In the genomic region with DNA sequence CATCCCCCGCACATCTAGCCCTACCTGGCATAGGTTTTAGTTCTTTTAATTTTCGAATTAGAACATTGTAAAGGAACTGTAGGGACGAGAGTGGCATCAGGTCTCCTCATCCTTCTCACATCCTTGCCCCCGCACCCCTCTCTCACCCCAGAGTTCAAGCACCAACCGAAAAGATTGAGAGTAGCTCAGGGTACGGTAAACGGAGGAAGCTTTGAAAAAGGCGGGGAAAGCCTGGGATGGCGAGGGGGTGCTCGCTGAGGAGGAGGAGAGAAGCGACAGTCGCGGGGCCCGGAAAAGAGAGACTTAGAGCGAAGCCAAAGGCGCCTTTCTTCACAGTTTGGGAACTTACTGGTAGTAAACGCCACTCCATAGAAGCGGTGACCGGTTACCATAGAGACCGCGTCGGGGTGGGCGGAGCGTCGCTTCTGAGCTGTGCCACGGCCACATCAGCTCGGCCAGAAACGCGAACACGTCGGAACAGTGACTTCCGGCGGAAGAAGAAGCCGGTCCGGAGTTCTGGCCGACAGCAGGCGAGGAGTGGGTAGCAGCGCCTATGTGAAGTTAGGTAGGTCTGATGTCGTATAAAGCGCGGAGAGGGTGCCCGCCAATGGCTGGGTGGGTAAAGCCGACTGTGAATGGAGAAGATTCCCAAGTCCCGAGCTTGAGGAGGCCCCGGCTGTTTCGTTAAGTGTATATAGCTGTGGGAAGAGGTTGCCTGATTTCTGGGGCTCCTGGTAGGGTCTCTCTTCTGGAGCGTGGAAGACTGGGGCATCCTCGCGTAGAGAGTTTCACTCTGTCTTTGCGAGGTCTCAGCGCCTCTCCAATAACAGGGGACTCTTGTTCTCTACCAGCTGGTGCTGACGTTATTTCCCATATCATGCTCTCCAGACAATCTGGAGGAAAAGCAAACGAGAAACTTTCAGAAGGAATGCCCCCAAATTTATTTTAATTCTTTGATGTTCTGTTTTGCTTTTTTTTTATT, we compare ENCODE assay signal across 1 cellular context.
A peak's percentile ranks its signal among the peaks of the same experiment; 100 is the strongest.
TF ChIP-seq lines count a peak whose summit lies in the region.

A gene with protein sequence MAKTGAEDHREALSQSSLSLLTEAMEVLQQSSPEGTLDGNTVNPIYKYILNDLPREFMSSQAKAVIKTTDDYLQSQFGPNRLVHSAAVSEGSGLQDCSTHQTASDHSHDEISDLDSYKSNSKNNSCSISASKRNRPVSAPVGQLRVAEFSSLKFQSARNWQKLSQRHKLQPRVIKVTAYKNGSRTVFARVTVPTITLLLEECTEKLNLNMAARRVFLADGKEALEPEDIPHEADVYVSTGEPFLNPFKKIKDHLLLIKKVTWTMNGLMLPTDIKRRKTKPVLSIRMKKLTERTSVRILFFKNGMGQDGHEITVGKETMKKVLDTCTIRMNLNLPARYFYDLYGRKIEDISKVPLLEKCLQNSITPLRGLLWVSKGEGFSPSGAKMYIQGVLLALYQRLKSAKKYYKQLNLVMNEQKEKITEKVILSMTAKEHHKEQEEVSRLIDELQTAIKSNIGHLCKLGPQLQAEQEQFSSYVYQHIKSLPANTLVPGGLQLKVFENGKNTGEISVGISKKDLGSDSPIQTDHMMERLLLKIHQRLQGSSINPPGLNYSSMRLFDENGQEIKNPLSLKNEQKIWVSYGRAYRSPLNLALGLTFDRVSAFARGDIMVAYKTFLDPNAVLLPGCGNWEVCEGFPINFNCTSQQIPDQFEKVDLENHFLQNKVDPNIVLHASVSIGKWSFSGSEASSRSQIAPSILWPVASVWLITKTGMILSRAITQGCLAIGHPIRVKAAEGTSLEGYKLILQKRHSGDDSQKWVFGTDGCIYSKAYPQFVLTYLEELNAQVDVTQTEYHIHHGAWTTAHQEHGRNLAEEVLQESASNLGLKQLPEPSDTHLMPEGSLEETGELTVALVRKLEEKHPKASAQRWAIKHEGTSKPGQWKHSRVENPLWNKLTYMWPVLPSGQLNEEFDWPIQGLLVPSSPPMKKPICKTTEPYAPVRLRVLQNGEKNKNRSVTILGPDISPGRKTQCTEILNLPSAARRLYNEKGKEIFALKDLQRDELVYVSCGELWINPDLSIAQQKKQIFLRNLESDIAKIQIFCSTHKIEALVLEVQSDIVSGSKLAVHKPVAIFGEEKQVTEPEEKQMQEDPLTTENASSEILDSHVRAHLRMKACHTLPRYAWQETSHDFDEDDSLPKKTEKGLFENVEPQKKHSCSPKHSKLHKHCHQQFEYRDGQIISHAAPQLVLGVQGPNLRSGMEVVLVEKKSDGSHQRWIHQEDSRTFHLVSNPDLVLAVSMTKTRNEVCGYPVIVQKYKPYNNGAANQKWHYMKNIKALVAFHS (N-terminal part only) (minus strand): TSS at position 392 of the 982 bp plus-strand sequence. CDS start 41,459 bp downstream, outside the sequence.
A gene with protein sequence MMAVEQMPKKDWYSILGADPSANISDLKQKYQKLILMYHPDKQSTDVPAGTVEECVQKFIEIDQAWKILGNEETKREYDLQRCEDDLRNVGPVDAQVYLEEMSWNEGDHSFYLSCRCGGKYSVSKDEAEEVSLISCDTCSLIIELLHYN (plus strand): TSS at position 513 of the 982 bp plus-strand sequence. CDS start 889 bp downstream, outside the sequence.

TF ChIP-seq in neural cell, 6 proteins besides CTCF, POLR2A, EP300 and RAD21 (continued from another document):
- TF ChIP-seq, protein P1, sequence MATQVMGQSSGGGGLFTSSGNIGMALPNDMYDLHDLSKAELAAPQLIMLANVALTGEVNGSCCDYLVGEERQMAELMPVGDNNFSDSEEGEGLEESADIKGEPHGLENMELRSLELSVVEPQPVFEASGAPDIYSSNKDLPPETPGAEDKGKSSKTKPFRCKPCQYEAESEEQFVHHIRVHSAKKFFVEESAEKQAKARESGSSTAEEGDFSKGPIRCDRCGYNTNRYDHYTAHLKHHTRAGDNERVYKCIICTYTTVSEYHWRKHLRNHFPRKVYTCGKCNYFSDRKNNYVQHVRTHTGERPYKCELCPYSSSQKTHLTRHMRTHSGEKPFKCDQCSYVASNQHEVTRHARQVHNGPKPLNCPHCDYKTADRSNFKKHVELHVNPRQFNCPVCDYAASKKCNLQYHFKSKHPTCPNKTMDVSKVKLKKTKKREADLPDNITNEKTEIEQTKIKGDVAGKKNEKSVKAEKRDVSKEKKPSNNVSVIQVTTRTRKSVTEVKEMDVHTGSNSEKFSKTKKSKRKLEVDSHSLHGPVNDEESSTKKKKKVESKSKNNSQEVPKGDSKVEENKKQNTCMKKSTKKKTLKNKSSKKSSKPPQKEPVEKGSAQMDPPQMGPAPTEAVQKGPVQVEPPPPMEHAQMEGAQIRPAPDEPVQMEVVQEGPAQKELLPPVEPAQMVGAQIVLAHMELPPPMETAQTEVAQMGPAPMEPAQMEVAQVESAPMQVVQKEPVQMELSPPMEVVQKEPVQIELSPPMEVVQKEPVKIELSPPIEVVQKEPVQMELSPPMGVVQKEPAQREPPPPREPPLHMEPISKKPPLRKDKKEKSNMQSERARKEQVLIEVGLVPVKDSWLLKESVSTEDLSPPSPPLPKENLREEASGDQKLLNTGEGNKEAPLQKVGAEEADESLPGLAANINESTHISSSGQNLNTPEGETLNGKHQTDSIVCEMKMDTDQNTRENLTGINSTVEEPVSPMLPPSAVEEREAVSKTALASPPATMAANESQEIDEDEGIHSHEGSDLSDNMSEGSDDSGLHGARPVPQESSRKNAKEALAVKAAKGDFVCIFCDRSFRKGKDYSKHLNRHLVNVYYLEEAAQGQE (IDR thresholded peaks at IDR 0.05; ENCODE audit: borderline replicate concordance): peak; percentile 35
- peak; percentile 68 for TF ChIP-seq TAF1 (IDR thresholded peaks at IDR 0.05; ENCODE audit: low read depth)
